34 cellular contexts compared by ENCODE assay signal in genomic region chr4:38327174-38327573, GRCh38.
"Had no signal": no experiment of that assay in that cellular context is flagged by ENCODE, and none has a peak within 500 bp of the region (broad histone marks: within the 10 kb centered on the region; RNA-seq: fewer than 3 reads in every experiment).

No MANE protein-coding gene starts in this region.

- H3K36me3 ChIP-seq: brain microvascular endothelial cell, Peyer's patch, SJSA1 had no signal

- H3K27me3 ChIP-seq: brain microvascular endothelial cell, Peyer's patch, SJSA1 had no signal

- ATAC-seq: activated CD8-positive, alpha-beta T cell treated with anti-CD3 and anti-CD28 coated beads for 36 hours; activated T-cell treated with anti-CD3 and anti-CD28 coated beads, Interleukin-2, amount 50 U/mL, for 72 hours; activated T-helper 17 cell treated with anti-CD3 and anti-CD28 coated beads, Interleukin-2, amount 50 U/mL, for 72 hours; PC-3 had no signal

- H3K27me3 Mint-ChIP-seq: activated CD8-positive, alpha-beta T cell treated with anti-CD3 and anti-CD28 coated beads for 36 hours had no signal

- H3K27ac Mint-ChIP-seq: activated CD8-positive, alpha-beta T cell treated with anti-CD3 and anti-CD28 coated beads for 36 hours; activated naive CD4-positive, alpha-beta T cell treated with anti-CD3 and anti-CD28 coated beads, Interleukin-2, amount 50 U/mL, for 72 hours; activated T-cell treated with anti-CD3 and anti-CD28 coated beads, Interleukin-2, amount 50 U/mL, for 72 hours; activated T-helper 17 cell treated with anti-CD3 and anti-CD28 coated beads, Interleukin-2, amount 50 U/mL, for 72 hours had no signal

- H3K4me3 Mint-ChIP-seq: activated CD8-positive, alpha-beta T cell treated with anti-CD3 and anti-CD28 coated beads for 36 hours; activated T-cell treated with anti-CD3 and anti-CD28 coated beads, Interleukin-2, amount 50 U/mL, for 72 hours; activated T-helper 17 cell treated with anti-CD3 and anti-CD28 coated beads, Interleukin-2, amount 50 U/mL, for 72 hours had no signal

- H3K4me3 ChIP-seq: Peyer's patch, SJSA1 had no signal

- H3K4me1 ChIP-seq: SJSA1 had no signal

- H3K9me3 ChIP-seq: Peyer's patch, SJSA1, SK-N-SH had no signal

- H3K27ac ChIP-seq: brain microvascular endothelial cell, Peyer's patch, SJSA1 had no signal

- DNase-seq: activated CD4-positive, alpha-beta T cell treated with anti-CD3 and anti-CD28 coated beads for 1 hour; activated CD4-positive, alpha-beta T cell treated with anti-CD3 and anti-CD28 coated beads for 48 hours; activated CD4-positive, CD25-positive, alpha-beta regulatory T cell; activated CD8-positive, alpha-beta T cell treated with anti-CD3 and anti-CD28 coated beads for 36 hours; activated effector memory CD4-positive, alpha-beta T cell treated with anti-CD3 and anti-CD28 coated beads, Interleukin-2, amount 50 U/mL, for 16 hours; activated naive CD4-positive, alpha-beta T cell; activated T-cell treated with anti-CD3 and anti-CD28 coated beads, Interleukin-2, amount 50 U/mL, for 1 hour; activated T-cell treated with anti-CD3 and anti-CD28 coated beads, Interleukin-2, amount 50 U/mL, for 72 hours; amniotic stem cell; aorta; brain microvascular endothelial cell; central memory CD4-positive, alpha-beta T cell; NCI-H1092 treated with DMSO at 0.1 percent for 48 hours; NCI-H1417; NCI-H146; NCI-H187; NCI-H2029 treated with DMSO at 0.1 percent for 48 hours; NCI-H2107; NCI-H2171; NCI-H510A; NCI-H526; NCI-H748 treated with DMSO at 0.1 percent for 48 hours; NK-92 treated with Interleukin-12 subunit alpha and Interleukin-12 subunit beta, amount 100 ng/mL, for 24 hours; PC-3; Peyer's patch; RPMI8226; SHP77 treated with DMSO at 0.1 percent for 48 hours; SK-N-SH; T-helper 1 cell; T-helper 2 cell; T-helper 9 cell had no signal

- H3K9me3 Mint-ChIP-seq: activated T-helper 17 cell treated with anti-CD3 and anti-CD28 coated beads, Interleukin-2, amount 50 U/mL, for 72 hours had no signal
